In genomic region chr1:225810579-225811538, GRCh38 we compare ENCODE assay signal across 8 cellular contexts. TPM values are rescaled to one million over a fixed set of nuclear protein-coding genes. Genes with fewer than 3 reads are reported as not detected.
DNase-seq lines count a peak whose midpoint lies in the region; TF ChIP-seq lines count a peak whose summit lies in the region.
"Not testable (repeated sequence)": the region's sequence is repeated elsewhere in the genome, so short reads cannot be mapped to it uniquely, and the experiment has no call there.

No MANE protein-coding gene starts in this region.

- H4K20me1 ChIP-seq in neural progenitor cell (ENCODE audit: low read depth): peaks cover 35% of the 10 kb centered on the region

- not testable (repeated sequence) for H3K27me3 ChIP-seq in HUES6 (ENCODE audit: control insufficient read depth, insufficient read depth, low read length); SJCRH30; ascending aorta
- H3K27me3 ChIP-seq in neural progenitor cell: peaks cover 35% of the 10 kb centered on the region

- H3K4me1 ChIP-seq in HUES6 (ENCODE audit: control insufficient read depth, insufficient read depth, low read length) (peaks cover 34% of the 10 kb centered on the region), ascending aorta (peaks cover 25 to 37% of the 10 kb centered on the region in 2 donors), neural progenitor cell (peaks cover 25% of the 10 kb centered on the region)
- not testable (repeated sequence) for H3K4me1 ChIP-seq in SJCRH30

- not testable (repeated sequence) for H3K36me3 ChIP-seq in HUES6 (ENCODE audit: control insufficient read depth, insufficient read depth, low read length); SJCRH30; ascending aorta; neural progenitor cell

- intact Hi-C loops in ascending aorta (cut with DNase I): loop anchor here (1.0 kb wide), 3 partner anchors 33 to 336 kb away; partner anchors contain the start of gene SRP9

- peak overlapping the region; percentile 45 for H2AFZ ChIP-seq in neural progenitor cell (replicated peaks)

- DNase-seq in CD1c-positive myeloid dendritic cell (ENCODE audit: extremely low spot score): peak; percentile 32
- not testable (repeated sequence) for DNase-seq in SJCRH30; ascending aorta (ENCODE audit: low spot score in 2 of 2); epithelial cell of prostate (ENCODE audit: low read depth, low spot score)
- DNase-seq in kidney tubule cell (ENCODE audit: low spot score): peak; percentile 70
- peak; percentile 33 for DNase-seq in neural progenitor cell (ENCODE audit: low spot score)

- H3K4me3 Mint-ChIP-seq in neural progenitor cell: peak overlapping the region; percentile 92

- peaks cover 23% of the 10 kb centered on the region for H3F3A ChIP-seq in neural progenitor cell (ENCODE audit: low read depth)

- H3K27ac ChIP-seq in HUES6 (ENCODE audit: low read depth, low read length): peak overlapping the region; percentile 60; the same call in 1 of the 2 replicates
- peak overlapping the region; percentile 19; the same call in 1 of the 2 replicates for H3K27ac ChIP-seq in SJCRH30
- H3K27ac ChIP-seq in ascending aorta: peak overlapping the region; percentile 84 to 90
- H3K27ac ChIP-seq in epithelial cell of prostate: peak overlapping the region; percentile 16
- not testable (repeated sequence) for H3K27ac ChIP-seq in neural progenitor cell
- peak overlapping the region; percentile 4 for H3K27ac ChIP-seq in temporal lobe (ENCODE audit: low read depth, low read length)

- peaks cover 15% of the 10 kb centered on the region for H3K27me3 Mint-ChIP-seq in neural progenitor cell (ENCODE audit: insufficient read depth, low read depth)

- H3K9ac ChIP-seq in HUES6 (ENCODE audit: low read length): peak overlapping the region; percentile 86
- not testable (repeated sequence) for H3K9ac ChIP-seq in neural progenitor cell

- H3K4me2 ChIP-seq in neural progenitor cell: peak overlapping the region; percentile 91

- H3K9me3 ChIP-seq in HUES6 (ENCODE audit: control insufficient read depth, insufficient read depth, low read depth, low read length); SJCRH30 (replicated peaks); ascending aorta; neural progenitor cell (ENCODE audit: low read depth): not testable (repeated sequence)

- TF ChIP-seq CTCF in ascending aorta (IDR thresholded peaks at IDR 0.05); neural progenitor cell (IDR thresholded peaks at IDR 0.05): not testable (repeated sequence)

- peaks cover 33% of the 10 kb centered on the region for H3K4me1 Mint-ChIP-seq in neural progenitor cell

- not testable (repeated sequence) for H3K27ac Mint-ChIP-seq in neural progenitor cell

- not testable (repeated sequence) for H3K36me3 Mint-ChIP-seq in neural progenitor cell

- peak overlapping the region; percentile 75 for H3K4me3 ChIP-seq in HUES6 (ENCODE audit: low read depth, low read length)
- H3K4me3 ChIP-seq in SJCRH30: peak overlapping the region; percentile 74
- H3K4me3 ChIP-seq in ascending aorta: peak overlapping the region; percentile 66 to 89
- H3K4me3 ChIP-seq in neural progenitor cell: peak overlapping the region; percentile 63

- H3K9me3 Mint-ChIP-seq in neural progenitor cell: not testable (repeated sequence)

- not testable (repeated sequence) for H3K79me2 ChIP-seq in neural progenitor cell (ENCODE audit: low read depth)

RNA-seq across cellular contexts. Expression of gene EPHX1, which starts 0.9 kb away (rescaled TPM):
- total RNA-seq in SJCRH30 (2014; rRNA removed; shearing (Covaris generic)): 6.3 and 7.2 TPM in 2 replicates
- 127 TPM for total RNA-seq in ascending aorta
- 4.3 and 5.7 TPM in 2 replicates for total RNA-seq in neural progenitor cell (ENCODE audit: low replicate concordance)
- 11.1 TPM for total RNA-seq in temporal lobe

RNA-seq across cellular contexts. Expression of gene SRP9, which starts 33.2 kb away (rescaled TPM):
- 618 and 654 TPM in 2 replicates for total RNA-seq in SJCRH30 (2014; rRNA removed; shearing (Covaris generic))
- 49.4 TPM for total RNA-seq in ascending aorta
- 751 and 1,104 TPM in 2 replicates for total RNA-seq in neural progenitor cell (ENCODE audit: low replicate concordance)
- 274 TPM for total RNA-seq in temporal lobe

Comparison
In these comparisons a context has a peak if more than half of its experiments do, and no peak if none do; other contexts are left out.
1. RNA of gene EPHX1, which starts 0.9 kb away (total RNA-seq): 127 TPM in ascending aorta (single experiment); 11.1 TPM in temporal lobe (single experiment), 6.3 to 7.2 TPM in SJCRH30 and 4.3 to 5.7 TPM in neural progenitor cell; every median in the first group is over 10 times any median in the second.
2. Peak in every context shown above with its lines, with median percentiles within 50 percentile points of each other: H3K4me3 ChIP-seq.